Comparison of ENCODE assay signal across 1 cellular context in genomic region chr2:85468704-85469349, GRCh38.
TF ChIP-seq lines count a peak whose summit lies in the region.

No MANE protein-coding gene starts in this region.

TF ChIP-seq in GM23338, 12 proteins besides CTCF, POLR2A, EP300 and RAD21:
- TF ChIP-seq ZNF462 (CRISPR knock-in tag; IDR thresholded peaks at IDR 0.05) (peak; percentile 60; the same call in 1 of the 2 replicates), EZH2phosphoT487 (IDR thresholded peaks at IDR 0.05; ENCODE audit: unreplicated experiment) (no peak), ETS1 (IDR thresholded peaks at IDR 0.05) (no peak), NANOG (IDR thresholded peaks at IDR 0.05; ENCODE audit: borderline replicate concordance) (peak; percentile 9; the same call in 1 of the 2 replicates)
